16 cellular contexts compared by ENCODE assay signal in genomic region chr2:221392228-221392881, GRCh38.
A peak's percentile ranks its signal among the peaks of the same experiment; 100 is the strongest.
DNase-seq lines count a peak whose midpoint lies in the region; ATAC-seq and TF ChIP-seq lines count a peak whose summit lies in the region.
"Had no signal": no experiment of that assay in that cellular context is flagged by ENCODE, and none has a peak within 500 bp of the region (broad histone marks: within the 10 kb centered on the region; RNA-seq: fewer than 3 reads in every experiment).

No MANE protein-coding gene starts in this region.

- WGBS in testis, 2 donors: 85 to 95% methylated on average over 5 of the region's 5 CpGs

- TF ChIP-seq POLR2A in testis (IDR thresholded peaks at IDR 0.05): no peak

- H2AFZ ChIP-seq in GM23338: peak overlapping the region; percentile 29; the same call in 1 of the 2 replicates
- H2AFZ ChIP-seq: GM23248 had no signal

- intact Hi-C loops in activated CD4-positive, alpha-beta memory T cell treated with anti-CD3 and anti-CD28 coated beads for 36 hours (cut with micrococcal nuclease): loop anchor here (5.0 kb wide), 1 partner anchor 180 kb away; the partner anchor contains the start of gene EPHA4
- intact Hi-C loops in testis (cut with DNase I; ENCODE audit: low total_unique reads): no loop called here

- peaks cover 4% of the 10 kb centered on the region for H3K27me3 Mint-ChIP-seq in activated CD4-positive, alpha-beta memory T cell treated with anti-CD3 and anti-CD28 coated beads for 36 hours
- H3K27me3 Mint-ChIP-seq in activated CD4-positive, alpha-beta memory T cell treated with anti-CD3 and anti-CD28 coated beads, Interleukin-2, amount 10 ng/mL, durations not matched to agents 7 days and 5 days: no peaks in the 10 kb centered on the region
- peaks cover 2% of the 10 kb centered on the region for H3K27me3 Mint-ChIP-seq in GM23338 (ENCODE audit: insufficient read depth, low read depth, poor library complexity)
- H3K27me3 Mint-ChIP-seq in activated T-helper 17 cell treated with anti-CD3 and anti-CD28 coated beads, Interleukin-2, amount 50 U/mL, for 72 hours: peaks cover 6% of the 10 kb centered on the region

- no peaks in the 10 kb centered on the region for H3K79me2 ChIP-seq in GM23338 (replicated peaks; ENCODE audit: insufficient read depth)

- H3K9me3 ChIP-seq in testis: no peaks in the 10 kb centered on the region
- H3K9me3 ChIP-seq: BLaER1 treated with 17β-estradiol and CSF1 and Interleukin-3, amounts not matched to agents 10 nM and 100 nM had no signal

- no peaks in the 10 kb centered on the region for H3F3A ChIP-seq in GM23338 (replicated peaks; ENCODE audit: low read depth)

- no peak overlapping the region for H3K4me2 ChIP-seq in GM23338
- H3K4me2 ChIP-seq: BLaER1 treated with 17β-estradiol and CSF1 and Interleukin-3, amounts not matched to agents 10 nM and 100 nM had no signal

- CTCF ChIA-PET in activated CD4-positive, alpha-beta memory T cell treated with anti-CD3 and anti-CD28 coated beads for 36 hours (lab: Charles Lee): no interaction called here
- CTCF ChIA-PET in activated CD4-positive, alpha-beta memory T cell treated with anti-CD3 and anti-CD28 coated beads, Interleukin-2, amount 10 ng/mL, durations not matched to agents 7 days and 5 days (lab: Charles Lee): no interaction called here

- no peaks in the 10 kb centered on the region for H3K36me3 Mint-ChIP-seq in activated CD4-positive, alpha-beta memory T cell treated with anti-CD3 and anti-CD28 coated beads for 36 hours
- no peaks in the 10 kb centered on the region for H3K36me3 Mint-ChIP-seq in activated CD4-positive, alpha-beta memory T cell treated with anti-CD3 and anti-CD28 coated beads, Interleukin-2, amount 10 ng/mL, durations not matched to agents 7 days and 5 days (ENCODE audit: low read depth)
- no peaks in the 10 kb centered on the region for H3K36me3 Mint-ChIP-seq in GM23338 (ENCODE audit: low read depth)
- no peaks in the 10 kb centered on the region for H3K36me3 Mint-ChIP-seq in activated T-helper 17 cell treated with anti-CD3 and anti-CD28 coated beads, Interleukin-2, amount 50 U/mL, for 72 hours (ENCODE audit: low read depth)
- H3K36me3 Mint-ChIP-seq: CD8-positive, alpha-beta T cell had no signal

- TF ChIP-seq CTCF in GM23338 (conservative IDR thresholded peaks at IDR 0.05; ENCODE audit: low read depth in 2 of 2) (no peak), testis (IDR thresholded peaks at IDR 0.05) (no peak)

- ATAC-seq in GM23338: no peak
- peak; percentile 55 for ATAC-seq in activated T-helper 17 cell treated with anti-CD3 and anti-CD28 coated beads, Interleukin-2, amount 50 U/mL, for 72 hours (replicated peaks)
- ATAC-seq: CD8-positive, alpha-beta T cell had no signal

- POLR2A ChIA-PET in activated CD4-positive, alpha-beta memory T cell treated with anti-CD3 and anti-CD28 coated beads for 36 hours (lab: Charles Lee): no interaction called here
- POLR2A ChIA-PET in activated CD4-positive, alpha-beta memory T cell treated with anti-CD3 and anti-CD28 coated beads, Interleukin-2, amount 10 ng/mL, durations not matched to agents 7 days and 5 days (lab: Charles Lee): no interaction called here

- H3K27me3 ChIP-seq in GM23338 (ENCODE audit: insufficient read depth): no peaks in the 10 kb centered on the region
- no peaks in the 10 kb centered on the region for H3K27me3 ChIP-seq in testis
- H3K27me3 ChIP-seq: BLaER1 treated with 17β-estradiol and CSF1 and Interleukin-3, amounts not matched to agents 10 nM and 100 nM had no signal

- H3K4me1 ChIP-seq in GM23338 (ENCODE audit: insufficient read depth) (no peaks in the 10 kb centered on the region), testis (no peaks in the 10 kb centered on the region)

- H3K27ac ChIP-seq in GM23338 (ENCODE audit: low read depth) (no peak overlapping the region), testis (no peak overlapping the region)
- H3K27ac ChIP-seq: BLaER1 treated with 17β-estradiol and CSF1 and Interleukin-3, amounts not matched to agents 10 nM and 100 nM; GM23248 had no signal

- DNase-seq in activated CD4-positive, alpha-beta memory T cell treated with anti-CD3 and anti-CD28 coated beads for 36 hours: peak; percentile 12
- no peak for DNase-seq in activated CD4-positive, alpha-beta memory T cell treated with anti-CD3 and anti-CD28 coated beads, Interleukin-2, amount 10 ng/mL, durations not matched to agents 7 days and 5 days
- no peak for DNase-seq in GM23338 (ENCODE audit: low spot score)
- no peak for DNase-seq in stimulated activated CD8-positive, alpha-beta memory T cell treated with anti-CD3 and anti-CD28 coated beads, Interleukin-4, amount 100 ng/mL, for 48 hours
- no peak for DNase-seq in testis
- DNase-seq in DMS53 (lab: John Stamatoyannopoulos, UW): no peak
- DNase-seq: 8988T; Calu3; CD8-positive, alpha-beta T cell; DND-41; EL; GM23248; HCEC 1CT had no signal

- no peaks in the 10 kb centered on the region for H3K9me3 Mint-ChIP-seq in activated CD4-positive, alpha-beta memory T cell treated with anti-CD3 and anti-CD28 coated beads for 36 hours
- no peaks in the 10 kb centered on the region for H3K9me3 Mint-ChIP-seq in activated CD4-positive, alpha-beta memory T cell treated with anti-CD3 and anti-CD28 coated beads, Interleukin-2, amount 10 ng/mL, durations not matched to agents 7 days and 5 days
- H3K9me3 Mint-ChIP-seq in GM23338: no peaks in the 10 kb centered on the region
- H3K9me3 Mint-ChIP-seq in activated T-helper 17 cell treated with anti-CD3 and anti-CD28 coated beads, Interleukin-2, amount 50 U/mL, for 72 hours: no peaks in the 10 kb centered on the region
- H3K9me3 Mint-ChIP-seq: CD8-positive, alpha-beta T cell had no signal

- peaks cover 9% of the 10 kb centered on the region for H3K4me1 Mint-ChIP-seq in activated CD4-positive, alpha-beta memory T cell treated with anti-CD3 and anti-CD28 coated beads for 36 hours (ENCODE audit: low read depth)
- H3K4me1 Mint-ChIP-seq in activated CD4-positive, alpha-beta memory T cell treated with anti-CD3 and anti-CD28 coated beads, Interleukin-2, amount 10 ng/mL, durations not matched to agents 7 days and 5 days: peaks cover 2% of the 10 kb centered on the region
- peaks cover 2% of the 10 kb centered on the region; the same call in 1 of the 3 replicates for H3K4me1 Mint-ChIP-seq in GM23338
- H3K4me1 Mint-ChIP-seq in activated T-helper 17 cell treated with anti-CD3 and anti-CD28 coated beads, Interleukin-2, amount 50 U/mL, for 72 hours: no peaks in the 10 kb centered on the region

- H4K20me1 ChIP-seq in GM23338 (replicated peaks; ENCODE audit: insufficient read depth): no peaks in the 10 kb centered on the region
- H4K20me1 ChIP-seq: BLaER1 treated with 17β-estradiol and CSF1 and Interleukin-3, amounts not matched to agents 10 nM and 100 nM had no signal

- H3K4me3 ChIP-seq in GM23338 (no peak overlapping the region), testis (no peak overlapping the region)
- H3K4me3 ChIP-seq: BLaER1 treated with 17β-estradiol and CSF1 and Interleukin-3, amounts not matched to agents 10 nM and 100 nM; GM23248 had no signal

- no peak overlapping the region for H3K4me3 Mint-ChIP-seq in activated CD4-positive, alpha-beta memory T cell treated with anti-CD3 and anti-CD28 coated beads for 36 hours
- no peak overlapping the region for H3K4me3 Mint-ChIP-seq in activated CD4-positive, alpha-beta memory T cell treated with anti-CD3 and anti-CD28 coated beads, Interleukin-2, amount 10 ng/mL, durations not matched to agents 7 days and 5 days
- no peak overlapping the region for H3K4me3 Mint-ChIP-seq in GM23338
- H3K4me3 Mint-ChIP-seq in activated T-helper 17 cell treated with anti-CD3 and anti-CD28 coated beads, Interleukin-2, amount 50 U/mL, for 72 hours: no peak overlapping the region
- H3K4me3 Mint-ChIP-seq: B cell; CD8-positive, alpha-beta T cell had no signal

- H3K9me2 ChIP-seq in GM23338 (ENCODE audit: insufficient read depth): no peaks in the 10 kb centered on the region

- H3K36me3 ChIP-seq in GM23338 (ENCODE audit: insufficient read depth) (no peaks in the 10 kb centered on the region), testis (ENCODE audit: low read depth, missing control alignments) (no peaks in the 10 kb centered on the region)
- H3K36me3 ChIP-seq: BLaER1 treated with 17β-estradiol and CSF1 and Interleukin-3, amounts not matched to agents 10 nM and 100 nM had no signal

- no peak overlapping the region for H3K27ac Mint-ChIP-seq in activated CD4-positive, alpha-beta memory T cell treated with anti-CD3 and anti-CD28 coated beads for 36 hours
- no peak overlapping the region for H3K27ac Mint-ChIP-seq in activated CD4-positive, alpha-beta memory T cell treated with anti-CD3 and anti-CD28 coated beads, Interleukin-2, amount 10 ng/mL, durations not matched to agents 7 days and 5 days
- H3K27ac Mint-ChIP-seq in GM23338: no peak overlapping the region
- H3K27ac Mint-ChIP-seq in activated T-helper 17 cell treated with anti-CD3 and anti-CD28 coated beads, Interleukin-2, amount 50 U/mL, for 72 hours: no peak overlapping the region
- H3K27ac Mint-ChIP-seq: B cell; CD8-positive, alpha-beta T cell had no signal

TF ChIP-seq in GM23338, 12 proteins besides CTCF, POLR2A, EP300 and RAD21 (continues in another document):
- no peak for TF ChIP-seq POLR2AphosphoS5 (IDR thresholded peaks at IDR 0.05; ENCODE audit: low read depth)
- no peak for TF ChIP-seq ZNF114 (CRISPR knock-in tag; IDR thresholded peaks at IDR 0.05)
